ENCODE assay signal across 11 cellular contexts in the genomic region with DNA sequence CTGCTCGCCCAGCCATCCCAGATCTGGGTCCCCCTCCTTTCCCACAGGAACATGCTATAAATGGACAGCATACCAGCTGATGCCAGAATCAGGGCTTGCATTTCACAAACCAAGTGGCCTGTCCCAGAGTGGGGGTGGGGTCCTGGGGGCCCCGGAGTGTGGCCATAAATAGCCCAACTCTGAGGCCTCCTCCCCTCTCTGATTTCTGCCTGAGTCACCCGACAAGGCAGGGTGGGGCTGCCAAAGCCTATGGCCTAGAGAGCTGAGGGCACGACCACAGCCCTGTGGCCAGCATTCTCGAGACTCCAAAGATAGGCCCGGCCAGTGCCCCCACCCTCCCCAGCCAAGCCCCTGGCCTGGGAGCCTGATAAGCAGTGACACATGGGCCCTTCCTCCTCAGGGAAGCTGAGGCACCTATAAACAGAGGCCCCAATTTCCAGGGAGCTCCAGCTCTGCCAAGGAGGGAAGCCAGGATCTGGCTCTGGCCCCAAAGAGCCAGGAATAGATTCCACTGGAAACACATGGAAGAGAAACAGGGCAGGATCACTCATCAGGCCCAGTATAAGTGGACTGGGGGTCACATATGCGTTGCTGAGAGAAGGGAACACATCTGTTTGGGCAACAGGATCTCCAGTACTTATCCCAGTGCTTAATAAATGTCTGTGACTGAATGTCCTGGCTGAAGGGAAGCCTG. TPM values are rescaled to one million over a fixed set of nuclear protein-coding genes. Genes with fewer than 3 reads are reported as not detected.
DNase-seq lines count a peak whose midpoint lies in the region; ATAC-seq and TF ChIP-seq lines count a peak whose summit lies in the region.
"Had no signal": no experiment of that assay in that cellular context is flagged by ENCODE, and none has a peak within 500 bp of the region (broad histone marks: within the 10 kb centered on the region; RNA-seq: fewer than 3 reads in every experiment).

No MANE protein-coding gene starts in this region.

- H3K36me3 Mint-ChIP-seq in activated T-cell treated with anti-CD3 and anti-CD28 coated beads, Interleukin-2, amount 50 U/mL, for 24 hours (ENCODE audit: low read depth): no peaks in the 10 kb centered on the region

- DNase-seq in HFF-Myc (ENCODE audit: extremely low read depth, low read depth) (peak; percentile 46), astrocyte of the hippocampus (ENCODE audit: low read depth, low spot score) (peak; percentile 81), inferior parietal cortex (ENCODE audit: extremely low spot score) (peak; percentile 45), COLO829 (ENCODE audit: low spot score) (no peak)
- DNase-seq in activated T-cell treated with anti-CD3 and anti-CD28 coated beads, Interleukin-2, amount 50 U/mL, for 24 hours: no peak
- DNase-seq: activated CD4-positive, CD25-positive, alpha-beta regulatory T cell treated with anti-CD3 and anti-CD28 coated beads, Interleukin-2, amount 50 U/mL, for 72 hours; NCI-H2171 had no signal

- H3K4me3 Mint-ChIP-seq in activated T-cell treated with anti-CD3 and anti-CD28 coated beads, Interleukin-2, amount 50 U/mL, for 24 hours: no peak overlapping the region
- H3K4me3 Mint-ChIP-seq: stimulated activated naive CD8-positive, alpha-beta T cell treated with anti-CD3 and anti-CD28 coated beads, Interleukin-15, Interleukin-2, amounts not matched to agents 100 ng/mL and 50 ng/mL, for 24 hours had no signal

- peak overlapping the region; percentile 82 for H3K27ac ChIP-seq in temporal lobe (ENCODE audit: low read depth, low read length)

- no peaks in the 10 kb centered on the region for H3K9me3 Mint-ChIP-seq in activated T-cell treated with anti-CD3 and anti-CD28 coated beads, Interleukin-2, amount 50 U/mL, for 24 hours
- H3K9me3 Mint-ChIP-seq: stimulated activated naive CD8-positive, alpha-beta T cell treated with anti-CD3 and anti-CD28 coated beads, Interleukin-15, Interleukin-2, amounts not matched to agents 100 ng/mL and 50 ng/mL, for 24 hours had no signal

- H3K27me3 Mint-ChIP-seq in activated T-cell treated with anti-CD3 and anti-CD28 coated beads, Interleukin-2, amount 50 U/mL, for 24 hours: no peaks in the 10 kb centered on the region
- H3K27me3 Mint-ChIP-seq: stimulated activated naive CD8-positive, alpha-beta T cell treated with anti-CD3 and anti-CD28 coated beads, Interleukin-15, Interleukin-2, amounts not matched to agents 100 ng/mL and 50 ng/mL, for 24 hours had no signal

- TF ChIP-seq CTCF in HFF-Myc (IDR thresholded peaks at IDR 0.05; ENCODE audit: low read depth, low read length, missing control alignments): no peak

- H3K4me1 Mint-ChIP-seq in activated T-cell treated with anti-CD3 and anti-CD28 coated beads, Interleukin-2, amount 50 U/mL, for 24 hours (ENCODE audit: low read depth): no peaks in the 10 kb centered on the region

- no peak overlapping the region for H3K27ac Mint-ChIP-seq in activated T-cell treated with anti-CD3 and anti-CD28 coated beads, Interleukin-2, amount 50 U/mL, for 24 hours
- H3K27ac Mint-ChIP-seq: stimulated activated naive CD8-positive, alpha-beta T cell treated with anti-CD3 and anti-CD28 coated beads, Interleukin-15, Interleukin-2, amounts not matched to agents 100 ng/mL and 50 ng/mL, for 24 hours had no signal

- no peak for ATAC-seq in GM19455 (IDR thresholded peaks at IDR 0.05; ENCODE audit: unreplicated experiment)
- no peak for ATAC-seq in GM18502 (IDR thresholded peaks at IDR 0.05; ENCODE audit: poor library complexity, unreplicated experiment)

- H3K4me3 ChIP-seq in HFF-Myc (replicated peaks; ENCODE audit: low read depth, low read length): no peak overlapping the region

RNA-seq across cellular contexts. Expression of a gene that starts 20.3 kb away (rescaled TPM):
- total RNA-seq in temporal lobe: 10.6 TPM

RNA-seq across cellular contexts. Expression of a gene that starts 22.0 kb away (rescaled TPM):
- total RNA-seq in temporal lobe: 18.9 TPM

Comparison
In these comparisons a context has a peak if more than half of its experiments do, and no peak if none do; other contexts are left out.
1. DNase-seq: peak in HFF-Myc (single experiment), astrocyte of the hippocampus (single experiment) and inferior parietal cortex (single experiment); none in activated T-cell treated with anti-CD3 and anti-CD28 coated beads, Interleukin-2, amount 50 U/mL, for 24 hours (single experiment) and COLO829 (single experiment).